Comparison of ENCODE assay signal across 10 cellular contexts in genomic region chr3:30893678-30894325, GRCh38. TPM values are rescaled to one million over a fixed set of nuclear protein-coding genes. Genes with fewer than 3 reads are reported as not detected.
DNase-seq lines count a peak whose midpoint lies in the region; ATAC-seq and TF ChIP-seq lines count a peak whose summit lies in the region.
"Had no signal": no experiment of that assay in that cellular context is flagged by ENCODE, and none has a peak within 500 bp of the region (broad histone marks: within the 10 kb centered on the region; RNA-seq: fewer than 3 reads in every experiment).

No MANE protein-coding gene starts in this region.

- H3K4me1 ChIP-seq in ACC112 (ENCODE audit: control insufficient read depth, insufficient read depth, low read length, unreplicated experiment) (no peaks in the 10 kb centered on the region), HCT116 (ENCODE audit: control insufficient read depth in 1 of 2, insufficient read depth in 2 of 2, low read length in 2 of 2) (peaks cover 0 to 9% of the 10 kb centered on the region in 2 experiments; a peak in 1 of 4 replicates)

- peak overlapping the region; percentile 81 to 85 (median 82) for H3K4me3 Mint-ChIP-seq in brain
- H3K4me3 Mint-ChIP-seq in naive B cell = peak overlapping the region in 7 of 8 donors; percentile 13 to 83 (median 62)

- POLR2A ChIA-PET in HCT116 (lab: Charles Lee) = no interaction called here

- no peaks in the 10 kb centered on the region for H3K9me3 ChIP-seq in HCT116 (ENCODE audit: control insufficient read depth in 1 of 2, insufficient read depth in 1 of 2, low read depth in 1 of 2, low read length in 2 of 2)
- H3K9me3 ChIP-seq: mucosa of descending colon had no signal

- no peaks in the 10 kb centered on the region for H3K9me3 Mint-ChIP-seq in brain
- H3K9me3 Mint-ChIP-seq in naive B cell = peaks cover 0 to 2% (median 0%) of the 10 kb centered on the region in 7 donors
- H3K9me3 Mint-ChIP-seq: stimulated activated memory B cell treated with anti-CD40 and anti-IgM and Interleukin-4, amounts not matched to agents 10 μg/mL and 1 μg/mL and 100 μg/mL, for 72 hours had no signal

- intact Hi-C loops in HCT116 (cut with micrococcal nuclease) = no loop called here

- CTCF ChIA-PET in HCT116 (lab: Charles Lee) = no interaction called here

- H3K4me2 ChIP-seq in HCT116 (ENCODE audit: low read length) = peak overlapping the region; percentile 86

- H3K79me2 ChIP-seq in ACC112 (ENCODE audit: control insufficient read depth, insufficient read depth, low read length, unreplicated experiment) (no peaks in the 10 kb centered on the region), HCT116 (ENCODE audit: insufficient read depth, low read length) (no peaks in the 10 kb centered on the region)

- no peak overlapping the region for H3K27ac ChIP-seq in ACC112 (ENCODE audit: low read depth, low read length)
- no peak overlapping the region for H3K27ac ChIP-seq in HCT116 (ENCODE audit: low read depth, low read length)

- H3K27ac Mint-ChIP-seq in brain (no peak overlapping the region), naive B cell (no peak overlapping the region)
- H3K27ac Mint-ChIP-seq: stimulated activated memory B cell treated with anti-CD40 and anti-IgM and Interleukin-4, amounts not matched to agents 10 μg/mL and 1 μg/mL and 100 μg/mL, for 72 hours had no signal

- TF ChIP-seq CTCF in HCT116 (IDR thresholded peaks at IDR 0.05 in 2 of 3, conservative IDR thresholded peaks at IDR 0.05 in 1 of 3; ENCODE audit: borderline replicate concordance in 1 of 3, insufficient read depth in 1 of 3, low read depth in 2 of 3, low read length in 2 of 3) (no peak), brain (conservative IDR thresholded peaks at IDR 0.05) (no peak)

- H3K4me3 ChIP-seq in ACC112 (ENCODE audit: low read depth, low read length) = peak overlapping the region; percentile 81
- H3K4me3 ChIP-seq in HCT116 (replicated peaks in 1 of 2; ENCODE audit: low read depth in 1 of 2, low read length in 2 of 2) = peak overlapping the region; percentile 45 to 62; a peak in 3 of 4 replicates
- H3K4me3 ChIP-seq: mucosa of descending colon had no signal

- H3K9me2 ChIP-seq in HCT116 (ENCODE audit: insufficient read depth) = no peaks in the 10 kb centered on the region

- DNase-seq in HCT116 (ENCODE audit: low read depth, low spot score) (no peak), naive B cell (no peak), NCI-H1930 (lab: John Stamatoyannopoulos, UW) (no peak)
- no peak for DNase-seq in activated CD4-positive, CD25-positive, alpha-beta regulatory T cell treated with anti-CD3 and anti-CD28 coated beads, Interleukin-2, amount 50 U/mL, for 72 hours

- no peak overlapping the region for H2AFZ ChIP-seq in ACC112 (ENCODE audit: low read length, unreplicated experiment)
- H2AFZ ChIP-seq in HCT116 (ENCODE audit: low read depth, low read length, poor library complexity, severe bottlenecking) = peak overlapping the region; percentile 70

- peaks cover 18% of the 10 kb centered on the region for H3K4me1 Mint-ChIP-seq in brain
- H3K4me1 Mint-ChIP-seq in naive B cell = peaks cover 10 to 14% (median 12%) of the 10 kb centered on the region in 3 donors
- H3K4me1 Mint-ChIP-seq: stimulated activated memory B cell treated with anti-CD40 and anti-IgM and Interleukin-4, amounts not matched to agents 10 μg/mL and 1 μg/mL and 100 μg/mL, for 72 hours had no signal

- TF ChIP-seq RAD21 in HCT116 (IDR thresholded peaks at IDR 0.05; ENCODE audit: low read depth) = no peak

- no peak overlapping the region for H3K9ac ChIP-seq in HCT116 (ENCODE audit: low read length)

- H3K27me3 Mint-ChIP-seq in brain = peaks cover 39% of the 10 kb centered on the region
- peaks cover 22 to 26% (median 25%) of the 10 kb centered on the region in 3 donors for H3K27me3 Mint-ChIP-seq in naive B cell

- H3K27me3 ChIP-seq in ACC112 (ENCODE audit: insufficient read depth, low read length) (peaks cover 28% of the 10 kb centered on the region), HCT116 (ENCODE audit: insufficient read depth, low read length) (peaks cover 10% of the 10 kb centered on the region)

- ATAC-seq in HCT116 = no peak
- ATAC-seq in naive B cell (ENCODE audit: low read depth in 2 of 2) = no peak
- no peak for ATAC-seq in GM18520 (IDR thresholded peaks at IDR 0.05; ENCODE audit: unreplicated experiment)
- ATAC-seq in HG03571 (IDR thresholded peaks at IDR 0.05; ENCODE audit: unreplicated experiment) = no peak
- ATAC-seq: stimulated activated memory B cell treated with anti-CD40 and anti-IgM and Interleukin-4, amounts not matched to agents 10 μg/mL and 1 μg/mL and 100 μg/mL, for 72 hours had no signal

- H3K36me3 ChIP-seq in ACC112 (ENCODE audit: insufficient read depth, low read length) (no peaks in the 10 kb centered on the region), HCT116 (ENCODE audit: control insufficient read depth in 1 of 2, insufficient read depth in 2 of 2, low read length in 2 of 2) (no peaks in the 10 kb centered on the region)

- H3K36me3 Mint-ChIP-seq in brain = no peaks in the 10 kb centered on the region
- no peaks in the 10 kb centered on the region for H3K36me3 Mint-ChIP-seq in naive B cell
- H3K36me3 Mint-ChIP-seq: stimulated activated memory B cell treated with anti-CD40 and anti-IgM and Interleukin-4, amounts not matched to agents 10 μg/mL and 1 μg/mL and 100 μg/mL, for 72 hours had no signal

- no TSS peak for BruUV-seq in HCT116 (replicated peaks; lab: Mats Ljungman, UMichigan)

- RAD21 ChIA-PET in HCT116 (lab: Charles Lee; ENCODE audit: low non-redundant PET in 1 of 2, low total read pairs in 2 of 2, uncharacterized antibody in 2 of 2, unreplicated experiment in 2 of 2) = no interaction called here

- no peak for TF ChIP-seq POLR2A in HCT116 (IDR thresholded peaks at IDR 0.05; ENCODE audit: borderline replicate concordance, extremely low read depth, insufficient read depth, insufficient read length)

- H4K20me1 ChIP-seq in HCT116 (ENCODE audit: insufficient read depth) = no peaks in the 10 kb centered on the region

TF ChIP-seq in HCT116, 20 proteins besides CTCF, POLR2A, EP300 and RAD21:
- TF ChIP-seq SRF (IDR thresholded peaks at IDR 0.05; ENCODE audit: low read depth) (no peak), POLR2AphosphoS5 (IDR thresholded peaks at IDR 0.05; ENCODE audit: low read depth, low read length) (no peak), CBX3 (IDR thresholded peaks at IDR 0.05; ENCODE audit: low read depth) (no peak), EZH2 (IDR thresholded peaks at IDR 0.05) (no peak), YY1 (IDR thresholded peaks at IDR 0.05; ENCODE audit: extremely low read depth, insufficient replicate concordance, low read depth, low read length) (no peak), MAX (IDR thresholded peaks at IDR 0.05) (no peak), CEBPB (IDR thresholded peaks at IDR 0.05; ENCODE audit: low read depth) (no peak), SIN3A (IDR thresholded peaks at IDR 0.05; ENCODE audit: low read depth) (no peak), ELF1 (IDR thresholded peaks at IDR 0.05; ENCODE audit: borderline replicate concordance, low read depth) (no peak), SP1 (IDR thresholded peaks at IDR 0.05; ENCODE audit: low read depth) (no peak), JUND (IDR thresholded peaks at IDR 0.05) (no peak), ZFX (IDR thresholded peaks at IDR 0.05) (no peak), TCF7L2 (IDR thresholded peaks at IDR 0.05; ENCODE audit: borderline replicate concordance, extremely low read depth, insufficient read depth, insufficient read length) (no peak)
- TF ChIP-seq, protein P1, sequence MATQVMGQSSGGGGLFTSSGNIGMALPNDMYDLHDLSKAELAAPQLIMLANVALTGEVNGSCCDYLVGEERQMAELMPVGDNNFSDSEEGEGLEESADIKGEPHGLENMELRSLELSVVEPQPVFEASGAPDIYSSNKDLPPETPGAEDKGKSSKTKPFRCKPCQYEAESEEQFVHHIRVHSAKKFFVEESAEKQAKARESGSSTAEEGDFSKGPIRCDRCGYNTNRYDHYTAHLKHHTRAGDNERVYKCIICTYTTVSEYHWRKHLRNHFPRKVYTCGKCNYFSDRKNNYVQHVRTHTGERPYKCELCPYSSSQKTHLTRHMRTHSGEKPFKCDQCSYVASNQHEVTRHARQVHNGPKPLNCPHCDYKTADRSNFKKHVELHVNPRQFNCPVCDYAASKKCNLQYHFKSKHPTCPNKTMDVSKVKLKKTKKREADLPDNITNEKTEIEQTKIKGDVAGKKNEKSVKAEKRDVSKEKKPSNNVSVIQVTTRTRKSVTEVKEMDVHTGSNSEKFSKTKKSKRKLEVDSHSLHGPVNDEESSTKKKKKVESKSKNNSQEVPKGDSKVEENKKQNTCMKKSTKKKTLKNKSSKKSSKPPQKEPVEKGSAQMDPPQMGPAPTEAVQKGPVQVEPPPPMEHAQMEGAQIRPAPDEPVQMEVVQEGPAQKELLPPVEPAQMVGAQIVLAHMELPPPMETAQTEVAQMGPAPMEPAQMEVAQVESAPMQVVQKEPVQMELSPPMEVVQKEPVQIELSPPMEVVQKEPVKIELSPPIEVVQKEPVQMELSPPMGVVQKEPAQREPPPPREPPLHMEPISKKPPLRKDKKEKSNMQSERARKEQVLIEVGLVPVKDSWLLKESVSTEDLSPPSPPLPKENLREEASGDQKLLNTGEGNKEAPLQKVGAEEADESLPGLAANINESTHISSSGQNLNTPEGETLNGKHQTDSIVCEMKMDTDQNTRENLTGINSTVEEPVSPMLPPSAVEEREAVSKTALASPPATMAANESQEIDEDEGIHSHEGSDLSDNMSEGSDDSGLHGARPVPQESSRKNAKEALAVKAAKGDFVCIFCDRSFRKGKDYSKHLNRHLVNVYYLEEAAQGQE (IDR thresholded peaks at IDR 0.05; ENCODE audit: low read depth) = no peak
- TF ChIP-seq, protein P2, sequence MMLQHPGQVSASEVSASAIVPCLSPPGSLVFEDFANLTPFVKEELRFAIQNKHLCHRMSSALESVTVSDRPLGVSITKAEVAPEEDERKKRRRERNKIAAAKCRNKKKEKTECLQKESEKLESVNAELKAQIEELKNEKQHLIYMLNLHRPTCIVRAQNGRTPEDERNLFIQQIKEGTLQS (IDR thresholded peaks at IDR 0.05) = no peak

RNA-seq across cellular contexts. Expression of gene GADL1, which starts 0.7 kb away (rescaled TPM):
- total RNA-seq in HCT116 (2021; ENCODE audit: unreplicated experiment) = not detected
- polyA plus RNA-seq in HCT116 (2012) = not detected in 2 replicates
- polyA plus RNA-seq in brain (ENCODE audit: insufficient read depth, low read depth, low replicate concordance) = 0.64 TPM
- not detected for polyA plus RNA-seq in naive B cell (ENCODE audit: low read depth in 6 of 6)
- total RNA-seq: mucosa of descending colon had no signal
